11 cellular contexts compared by ENCODE assay signal in genomic region chr14:103880986-103881926, GRCh38. TPM values are rescaled to one million over a fixed set of nuclear protein-coding genes. Genes with fewer than 3 reads are reported as not detected.
DNase-seq lines count a peak whose midpoint lies in the region; ATAC-seq, FAIRE-seq and TF ChIP-seq lines count a peak whose summit lies in the region.
"Had no signal": no experiment of that assay in that cellular context is flagged by ENCODE, and none has a peak within 500 bp of the region (broad histone marks: within the 10 kb centered on the region; RNA-seq: fewer than 3 reads in every experiment).

No MANE protein-coding gene starts in this region.

- TF ChIP-seq CTCF in 22Rv1 (IDR thresholded peaks at IDR 0.05) (no peak), right atrium auricular region (IDR thresholded peaks at IDR 0.05) (peak in 1 of 2 donors; percentile 38), pancreas (IDR thresholded peaks at IDR 0.05) (no peak), WERI-Rb-1 (IDR thresholded peaks at IDR 0.05; ENCODE audit: low read depth, low read length) (no peak)

- no peak for FAIRE-seq in pancreas (lab: Jason Lieb, UNC)
- FAIRE-seq: HTR-8/SVneo had no signal

- H3K4me3 Mint-ChIP-seq in T-helper 17 cell = peak overlapping the region; percentile 78

- no peaks in the 10 kb centered on the region for H3K36me3 ChIP-seq in right atrium auricular region
- no peaks in the 10 kb centered on the region for H3K36me3 ChIP-seq in pancreas
- H3K36me3 ChIP-seq in WERI-Rb-1 = no peaks in the 10 kb centered on the region

- H3K4me1 ChIP-seq in right atrium auricular region (peaks cover 0 to 39% of the 10 kb centered on the region in 2 donors), pancreas (peaks cover 29 to 32% (median 30%) of the 10 kb centered on the region in 3 donors)

- ATAC-seq in T-helper 17 cell (no peak), pancreas (peak; percentile 63 to 73 (median 67))

- H3K9me3 ChIP-seq in T-helper 17 cell (ENCODE audit: control insufficient read depth, low read length, poor library complexity, severe bottlenecking) = no peaks in the 10 kb centered on the region
- no peaks in the 10 kb centered on the region for H3K9me3 ChIP-seq in right atrium auricular region
- H3K9me3 ChIP-seq in pancreas = no peaks in the 10 kb centered on the region
- no peaks in the 10 kb centered on the region for H3K9me3 ChIP-seq in WERI-Rb-1 (ENCODE audit: severe bottlenecking)

- no peaks in the 10 kb centered on the region for H3K27me3 Mint-ChIP-seq in T-helper 17 cell

- WGBS in pancreas, 2 donors = 27 to 29% methylated on average over 21 to 25 of the region's 25 CpGs

- H3K4me3 ChIP-seq in right atrium auricular region (no peak overlapping the region), pancreas (peak overlapping the region in 2 of 4 donors; percentile 36 to 39), WERI-Rb-1 (ENCODE audit: low read depth, low read length) (no peak overlapping the region)

- H3K27ac ChIP-seq in 22Rv1 (peak overlapping the region; percentile 100), right atrium auricular region (peak overlapping the region; percentile 85 to 87), pancreas (peak overlapping the region; percentile 80 to 90 (median 86)), WERI-Rb-1 (no peak overlapping the region)

- H3K27me3 ChIP-seq in right atrium auricular region (no peaks in the 10 kb centered on the region), pancreas (no peaks in the 10 kb centered on the region), WERI-Rb-1 (ENCODE audit: insufficient read depth, low read depth, severe bottlenecking) (no peaks in the 10 kb centered on the region)
- H3K27me3 ChIP-seq: dorsolateral prefrontal cortex had no signal

- DNase-seq in T-helper 17 cell (no peak), right atrium auricular region (ENCODE audit: low spot score) (no peak), pancreas (peak; percentile 80 to 94 (median 90)), SW480 (ENCODE audit: low spot score) (no peak), DMS 273 (lab: John Stamatoyannopoulos, UW; ENCODE audit: unreplicated experiment) (no peak), RKO (ENCODE audit: low spot score) (no peak), WERI-Rb-1 (no peak)
- DNase-seq: NCI-H1417 treated with DMSO at 0.1 percent for 48 hours had no signal

- peaks cover 9% of the 10 kb centered on the region for H3K4me1 Mint-ChIP-seq in T-helper 17 cell

- no peak overlapping the region for H3K27ac Mint-ChIP-seq in T-helper 17 cell

- intact Hi-C loops in pancreas (cut with DNase I) = no loop called here

- no peaks in the 10 kb centered on the region for H3K36me3 Mint-ChIP-seq in T-helper 17 cell (ENCODE audit: low read depth)

RNA-seq across cellular contexts. Expression of gene PPP1R13B, which starts 33.9 kb away (rescaled TPM):
- total RNA-seq in T-helper 17 cell (10 to 100 TPM; 18.2 to 22.6 TPM), right atrium auricular region (10 to 100 TPM; 45.7 to 47.8 TPM), pancreas (10 to 100 TPM; 20.9 to 33.9 (median 24.5) TPM)
- 10 to 100 TPM; 31.4 to 33.8 TPM for polyA plus RNA-seq in pancreas

RNA-seq across cellular contexts. Expression of gene TDRD9, which starts 47.0 kb away (rescaled TPM):
- total RNA-seq in T-helper 17 cell = 1 to 10 TPM in 1 of 2 donors, not detected in 1; 1.0 TPM
- total RNA-seq in right atrium auricular region = 10 to 100 TPM in 1 of 2 donors, 1 to 10 TPM in 1; 8.6 to 20.8 TPM
- total RNA-seq in pancreas = 1 to 10 TPM in 4 of 6 donors, under 1 TPM in 2; 0.67 to 5.6 (median 1.6) TPM
- polyA plus RNA-seq in pancreas = 10 to 100 TPM in 1 of 2 donors, 1 to 10 TPM in 1; 2.9 to 28.6 TPM

Comparison
In these comparisons a context has a peak if more than half of its experiments do, and no peak if none do; other contexts are left out.
1. DNase-seq: peak in pancreas (6 of 6); none in T-helper 17 cell (0 of 3), right atrium auricular region (single experiment), SW480 (single experiment), DMS 273 (single experiment), RKO (single experiment) and WERI-Rb-1 (single experiment).